In genomic region chr9:121262953-121263352, GRCh38 we compare ENCODE assay signal across 18 cellular contexts.
"Had no signal": no experiment of that assay in that cellular context is flagged by ENCODE, and none has a peak within 500 bp of the region (broad histone marks: within the 10 kb centered on the region; RNA-seq: fewer than 3 reads in every experiment).

No MANE protein-coding gene starts in this region.

- H3K4me3 ChIP-seq: tibial artery, vagina had no signal

- H3K36me3 ChIP-seq: tibial artery, vagina had no signal

- H3K9me3 ChIP-seq: tibial artery, vagina had no signal

- H3K27me3 ChIP-seq: tibial artery, vagina had no signal

- DNase-seq: activated CD4-positive, alpha-beta T cell treated with anti-CD3 and anti-CD28 coated beads, Interleukin-2, amount 50 U/mL, for 4 hours; activated CD8-positive, alpha-beta memory T cell treated with anti-CD3 and anti-CD28 coated beads, Interleukin-2, amount 50 U/mL, for 48 hours; activated naive CD4-positive, alpha-beta T cell treated with Interleukin-2 at 50 U/mL for 16 hours; activated naive CD8-positive, alpha-beta T cell treated with anti-CD3 and anti-CD28 coated beads for 36 hours; activated T-cell treated with anti-CD3 and anti-CD28 coated beads, Interleukin-2, amount 50 U/mL, for 4 hours; central memory CD4-positive, alpha-beta T cell; effector memory CD4-positive, alpha-beta T cell; head of caudate nucleus; hypothalamus; left cardiac atrium; posterior cingulate gyrus; retina; stimulated activated CD4-positive, alpha-beta T cell treated with anti-CD3 and anti-CD28 coated beads, Interleukin-4, amount 100 ng/mL, for 4 hours; stimulated activated naive CD8-positive, alpha-beta T cell treated with anti-CD3 and anti-CD28 coated beads, Interleukin-15, Interleukin-2, amounts not matched to agents 100 U/mL and 50 U/mL, for 24 hours; T-helper 9 cell; tibial artery had no signal

- H3K27ac ChIP-seq: tibial artery, vagina had no signal

- ATAC-seq: activated T-cell treated with anti-CD3 and anti-CD28 coated beads, Interleukin-2, amount 50 U/mL, for 4 hours; left cardiac atrium; stimulated activated naive CD8-positive, alpha-beta T cell treated with anti-CD3 and anti-CD28 coated beads, Interleukin-15, Interleukin-2, amounts not matched to agents 100 U/mL and 50 U/mL, for 24 hours; WTC11 had no signal
